8 cellular contexts compared by ENCODE assay signal in the genomic region with DNA sequence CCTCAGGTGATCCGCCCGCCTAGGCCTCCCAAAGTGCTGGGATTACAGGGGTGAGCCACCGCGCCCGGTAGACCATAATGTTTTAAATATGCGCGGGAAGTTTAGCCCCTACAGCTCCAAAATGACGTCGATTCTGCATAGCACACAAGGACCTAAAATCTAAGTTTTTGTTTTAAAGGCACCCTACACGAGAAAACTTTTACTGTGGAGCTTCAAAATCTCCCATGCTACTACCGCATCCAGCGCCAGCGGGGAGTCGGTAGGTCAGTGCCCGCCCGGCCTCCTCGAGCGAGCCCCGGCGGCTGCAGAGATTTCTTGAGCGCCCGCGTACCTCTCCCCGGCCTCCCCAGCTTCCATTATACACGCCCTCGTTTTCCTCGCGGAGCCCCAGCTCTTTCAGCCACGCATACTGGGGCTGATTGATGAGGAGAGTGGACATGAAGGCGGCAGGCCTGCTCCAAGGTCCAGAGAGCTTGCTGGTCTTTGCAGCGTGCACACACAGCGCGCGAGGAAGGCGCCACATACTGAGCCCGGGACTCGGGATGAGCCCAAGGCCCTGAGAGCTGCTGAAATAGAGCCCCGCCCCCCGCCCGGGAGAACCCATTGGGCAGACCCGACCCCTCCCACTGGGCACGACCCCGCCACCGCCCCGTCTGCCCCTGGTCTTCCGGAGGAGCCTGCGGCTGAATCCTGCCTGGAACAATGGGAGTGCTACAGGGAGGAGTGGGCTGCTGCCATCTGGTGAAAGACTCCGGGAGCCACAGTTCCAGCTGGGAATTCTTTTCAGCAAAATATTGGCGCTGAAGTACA. TPM values are rescaled to one million over a fixed set of nuclear protein-coding genes. Genes with fewer than 3 reads are reported as not detected.
DNase-seq lines count a peak whose midpoint lies in the region; ATAC-seq and TF ChIP-seq lines count a peak whose summit lies in the region.

A gene (minus strand): TSS at position 544 of the 810 bp plus-strand sequence. CDS start 21 bp downstream, at position 523.

- peak in 1 of 3 donors; percentile 34 for TF ChIP-seq POLR2A in spleen (IDR thresholded peaks at IDR 0.05)

- 1 to 3% (median 1%) methylated on average over 29 to 49 of the region's 49 CpGs for WGBS in spleen, 5 donors

- H3K36me3 ChIP-seq in kidney epithelial cell (ENCODE audit: control insufficient read depth, insufficient read depth, low read length): peaks cover 2% of the 10 kb centered on the region
- H3K36me3 ChIP-seq in spleen: peaks cover 0 to under 1% (median 0%) of the 10 kb centered on the region in 6 donors

- H3K4me1 ChIP-seq in spleen: peaks cover 0 to 25% (median 18%) of the 10 kb centered on the region in 6 donors

- H3K27me3 ChIP-seq in kidney epithelial cell (ENCODE audit: control insufficient read depth, insufficient read depth, low read length) (no peaks in the 10 kb centered on the region), spleen (replicated peaks in 1 of 7) (peaks cover 0 to 23% (median 0%) of the 10 kb centered on the region in 7 donors)

- DNase-seq in GM12864 (ENCODE audit: low read depth): peak; percentile 25
- peak; percentile 85 for DNase-seq in NCI-H2029 treated with DMSO at 0.1 percent for 48 hours (lab: John Stamatoyannopoulos, UW)
- peak; percentile 93 for DNase-seq in coronary artery (ENCODE audit: low spot score)
- DNase-seq in kidney epithelial cell (ENCODE audit: low read depth): peak; percentile 81
- DNase-seq in spleen: peak; percentile 87
- DNase-seq in NK-92 treated with Interleukin-12 subunit alpha and Interleukin-12 subunit beta, amount 100 ng/mL, for 24 hours (lab: John Stamatoyannopoulos, UW): no peak

- H3K9me3 ChIP-seq in spleen: no peaks in the 10 kb centered on the region

- peak within 1 kb of the TSS; percentile 58 for H3K4me3 ChIP-seq in GM12864 (ENCODE audit: low read depth, low read length)
- peak within 1 kb of the TSS; percentile 71 for H3K4me3 ChIP-seq in WI38 (ENCODE audit: low read depth, low read length)
- H3K4me3 ChIP-seq in coronary artery: peak within 1 kb of the TSS; percentile 86
- peak within 1 kb of the TSS; percentile 72 for H3K4me3 ChIP-seq in kidney epithelial cell (ENCODE audit: low read depth, low read length)
- peak within 1 kb of the TSS; percentile 44 to 76 (median 58) for H3K4me3 ChIP-seq in spleen

- intact Hi-C loops in spleen (cut with DNase I; ENCODE audit: low total_unique reads): no loop called here

- H3K27ac ChIP-seq in coronary artery (peak within 1 kb of the TSS; percentile 54 to 86), spleen (peak within 1 kb of the TSS in 6 of 8 donors; percentile 26 to 80 (median 72))

- TF ChIP-seq CTCF in GM12864 (IDR thresholded peaks at IDR 0.05; ENCODE audit: low read depth, low read length, missing control alignments): no peak
- TF ChIP-seq CTCF in WI38 (IDR thresholded peaks at IDR 0.05; ENCODE audit: low read depth, low read length): no peak; the same call in 1 of the 2 replicates
- no peak for TF ChIP-seq CTCF in coronary artery (IDR thresholded peaks at IDR 0.05)
- peak; percentile 62 for TF ChIP-seq CTCF in kidney epithelial cell (IDR thresholded peaks at IDR 0.05; ENCODE audit: insufficient read depth, low read length, poor library complexity, severe bottlenecking)
- peak in 6 of 11 experiments; percentile 6 to 50 (median 35) for TF ChIP-seq CTCF in spleen (IDR thresholded peaks at IDR 0.05 in 8 of 11, conservative IDR thresholded peaks at IDR 0.05 in 3 of 11)

- peak; percentile 75 for ATAC-seq in HG02571 (IDR thresholded peaks at IDR 0.05; ENCODE audit: unreplicated experiment)

RNA-seq across cellular contexts. Expression of the gene that starts here (rescaled TPM):
- total RNA-seq in kidney epithelial cell (27.0 and 35.2 TPM in 2 replicates), spleen (10 to 100 TPM in 4 of 7 donors, 1 to 10 TPM in 3; 8.0 to 18.3 (median 13.4) TPM)
- polyA plus RNA-seq in spleen: 10 to 100 TPM; 10.8 to 13.7 (median 11.6) TPM

Comparison
In these comparisons a context has a peak if more than half of its experiments do, and no peak if none do; other contexts are left out.
1. CTCF ChIP-seq: peak in kidney epithelial cell (single experiment) and spleen (6 of 11); none in GM12864 (single experiment), WI38 (single experiment) and coronary artery (single experiment).
2. Peak in every context shown above with its lines, with median percentiles within 50 percentile points of each other: H3K4me3 ChIP-seq.